ENCODE assay signal across 8 cellular contexts in genomic region chr1:23019094-23019850, GRCh38. TPM values are rescaled to one million over a fixed set of nuclear protein-coding genes. Genes with fewer than 3 reads are reported as not detected.
DNase-seq lines count a peak whose midpoint lies in the region; ATAC-seq lines count a peak whose summit lies in the region.

Gene KDM1A, plus strand, starts transcription at chr1:23019468. Its CDS starts 129 bp downstream, at chr1:23019597.

- H3K9me3 ChIP-seq in effector memory CD4-positive, alpha-beta T cell (ENCODE audit: control insufficient read depth, low read length) = no peaks in the 10 kb centered on the region

- peak; percentile 92 for ATAC-seq in GM19467 (IDR thresholded peaks at IDR 0.05; ENCODE audit: unreplicated experiment)

- H3K27ac ChIP-seq in effector memory CD4-positive, alpha-beta T cell (ENCODE audit: insufficient read depth, low read length, poor library complexity, severe bottlenecking) = peak within 1 kb of the TSS; percentile 64

- peaks cover 9% of the 10 kb centered on the region for H3K4me1 ChIP-seq in effector memory CD4-positive, alpha-beta T cell (ENCODE audit: control insufficient read depth, insufficient read depth, low read length, poor library complexity, severe bottlenecking)

- POLR2A ChIA-PET in activated CD8-positive, alpha-beta memory T cell treated with anti-CD3 and anti-CD28 coated beads for 36 hours (lab: Charles Lee) = no interaction called here

- peak within 1 kb of the TSS; percentile 94 for H3K4me3 ChIP-seq in effector memory CD4-positive, alpha-beta T cell (ENCODE audit: insufficient read depth, low read depth, low read length, poor library complexity, severe bottlenecking)

- no peaks in the 10 kb centered on the region for H3K36me3 ChIP-seq in effector memory CD4-positive, alpha-beta T cell (ENCODE audit: control insufficient read depth, insufficient read depth, low read length)

- CTCF ChIA-PET in activated CD8-positive, alpha-beta memory T cell treated with anti-CD3 and anti-CD28 coated beads for 36 hours (lab: Charles Lee) = no interaction called here

- DNase-seq in COLO829 (ENCODE audit: low spot score) = peak; percentile 89
- DNase-seq in HS-27A (ENCODE audit: low read depth) = peak; percentile 96
- DNase-seq in NOMO-1 (lab: John Stamatoyannopoulos, UW; ENCODE audit: unreplicated experiment in 2 of 2) = peak; percentile 93 to 95
- peak; percentile 75 to 83 (median 81) for DNase-seq in effector memory CD4-positive, alpha-beta T cell
- peak; percentile 98 for DNase-seq in medulla oblongata (ENCODE audit: extremely low spot score)
- DNase-seq in stimulated activated CD8-positive, alpha-beta memory T cell treated with anti-CD3 and anti-CD28 coated beads, Interleukin-12 subunit alpha, Interleukin-12 subunit beta, amount 100 ng/mL, for 1 hour (ENCODE audit: low read depth) = peak; percentile 89

- no peaks in the 10 kb centered on the region for H3K27me3 ChIP-seq in effector memory CD4-positive, alpha-beta T cell (replicated peaks; ENCODE audit: control insufficient read depth, insufficient read depth, low read length, poor library complexity, severe bottlenecking)

RNA-seq across cellular contexts. Expression of gene KDM1A, which starts in this region (rescaled TPM):
- 10 to 100 TPM; 69.6 TPM for total RNA-seq in activated CD8-positive, alpha-beta memory T cell treated with anti-CD3 and anti-CD28 coated beads for 36 hours

Comparison
In these comparisons a context has a peak if more than half of its experiments do, and no peak if none do; other contexts are left out.
1. Peak in every context shown above with its lines: DNase-seq, ATAC-seq, H3K4me3 ChIP-seq and H3K27ac ChIP-seq.